In genomic region chr15:53564647-53565046, GRCh38 we compare ENCODE assay signal across 25 cellular contexts.
"Had no signal": no experiment of that assay in that cellular context is flagged by ENCODE, and none has a peak within 500 bp of the region (broad histone marks: within the 10 kb centered on the region; RNA-seq: fewer than 3 reads in every experiment).

No MANE protein-coding gene starts in this region.

- H3K27ac ChIP-seq: coronary artery, dorsolateral prefrontal cortex, esophagus muscularis mucosa, foreskin keratinocyte, gastroesophageal sphincter, heart left ventricle, hepatocyte, lower lobe of right lung had no signal

- H3K4me3 Mint-ChIP-seq: immature natural killer cell, mesothelial cell of epicardium had no signal

- H3K4me2 ChIP-seq: hepatocyte had no signal

- H3K9me3 ChIP-seq: esophagus muscularis mucosa, gastroesophageal sphincter, heart left ventricle, lower lobe of right lung, mucosa of descending colon had no signal

- H3K4me1 ChIP-seq: esophagus muscularis mucosa, foreskin keratinocyte, gastroesophageal sphincter, heart left ventricle, lower lobe of right lung had no signal

- H3K36me3 ChIP-seq: esophagus muscularis mucosa, gastroesophageal sphincter, heart left ventricle, lower lobe of right lung had no signal

- H2AFZ ChIP-seq: hepatocyte had no signal

- H3K4me1 Mint-ChIP-seq: immature natural killer cell had no signal

- H3K4me3 ChIP-seq: coronary artery, dorsolateral prefrontal cortex, esophagus muscularis mucosa, gastroesophageal sphincter, heart left ventricle, hepatocyte, lower lobe of right lung, mucosa of descending colon had no signal

- DNase-seq: dermis blood vessel endothelial cell; dorsolateral prefrontal cortex; effector CD4-positive, alpha-beta T cell; effector memory CD4-positive, alpha-beta T cell; foreskin keratinocyte; heart left ventricle; hypothalamus; immature natural killer cell; islet precursor cell; kidney; kidney glomerular epithelial cell; left colon; left ventricle myocardium superior; lower lobe of right lung; mesenchymal stem cell; mucosa of descending colon had no signal

- FAIRE-seq: colon, endothelial cell of umbilical vein, frontal cortex, kidney had no signal

- H3K36me3 Mint-ChIP-seq: immature natural killer cell, mesothelial cell of epicardium had no signal

- ATAC-seq: foreskin keratinocyte, gastroesophageal sphincter, heart left ventricle, left colon, left lobe of liver, left ventricle myocardium superior, lower lobe of right lung, mucosa of descending colon had no signal

- H3K27me3 ChIP-seq: esophagus muscularis mucosa, gastroesophageal sphincter, heart left ventricle, hepatocyte had no signal

- H3K27ac Mint-ChIP-seq: immature natural killer cell, mesothelial cell of epicardium had no signal

- H3K9me3 Mint-ChIP-seq: mesothelial cell of epicardium had no signal
